In the genomic region with DNA sequence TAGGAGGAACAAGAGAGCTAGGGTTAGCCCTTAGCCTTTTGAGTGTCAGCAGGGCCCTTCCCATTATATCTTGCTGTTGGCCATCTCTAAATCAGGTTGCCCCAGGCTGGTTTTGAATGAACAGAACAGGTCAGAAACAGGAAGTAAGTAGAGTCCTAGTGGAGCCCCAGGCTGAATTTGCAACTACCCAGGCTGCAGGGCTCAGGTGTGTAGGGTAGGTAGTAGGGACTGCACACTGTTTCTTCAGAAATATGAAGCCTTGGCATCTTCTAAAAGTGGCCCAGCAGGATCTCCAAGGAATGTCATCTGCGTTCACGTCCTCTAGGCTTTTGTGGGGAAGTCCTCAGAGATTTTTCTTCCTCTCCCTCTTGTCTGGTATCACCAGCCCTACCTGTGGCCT, we compare ENCODE assay signal across 8 cellular contexts.
"Had no signal": no experiment of that assay in that cellular context is flagged by ENCODE, and none has a peak within 500 bp of the region (broad histone marks: within the 10 kb centered on the region; RNA-seq: fewer than 3 reads in every experiment).

No MANE protein-coding gene starts in this region.

- H3K27ac ChIP-seq: GM23248 had no signal

- H3K36me3 ChIP-seq: HAP-1 had no signal

- H3K9ac ChIP-seq: GM23248 had no signal

- DNase-seq: GM23248, GOT3, H7, H9, HCEC 1CT, HFFc6 had no signal

- H3K4me2 ChIP-seq: GM23338 had no signal

- H3K9me3 ChIP-seq: HAP-1 had no signal

- H3K4me3 ChIP-seq: GM23248, GM23338, HAP-1 had no signal

- H2AFZ ChIP-seq: GM23248, GM23338 had no signal
